In the genomic region with DNA sequence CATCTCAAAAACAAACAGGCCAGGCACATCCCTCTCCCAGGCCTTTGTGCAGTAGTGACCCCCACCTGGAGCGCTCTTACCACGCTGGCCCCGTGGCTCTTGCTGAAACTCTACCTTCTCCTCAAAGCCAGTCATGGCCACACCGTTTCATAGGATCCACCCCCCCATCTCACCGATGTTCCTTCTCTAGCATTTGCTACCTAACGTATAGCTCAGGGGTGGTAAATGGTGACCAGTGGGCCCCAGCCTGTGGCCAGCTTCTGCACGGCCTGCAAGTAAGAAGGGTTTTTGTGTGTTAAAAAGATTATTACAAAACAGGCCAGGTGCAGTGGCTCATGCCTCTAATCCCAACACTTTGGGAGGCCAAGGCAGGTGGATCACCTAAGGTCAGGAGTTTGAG, we compare ENCODE assay signal across 18 cellular contexts.
"Had no signal": no experiment of that assay in that cellular context is flagged by ENCODE, and none has a peak within 500 bp of the region (broad histone marks: within the 10 kb centered on the region; RNA-seq: fewer than 3 reads in every experiment).

No MANE protein-coding gene starts in this region.

- H3K27ac Mint-ChIP-seq: activated naive CD4-positive, alpha-beta T cell treated with anti-CD3 and anti-CD28 coated beads for 36 hours; nephron progenitor cell had no signal

- DNase-seq: activated CD4-positive, alpha-beta T cell treated with anti-CD3 and anti-CD28 coated beads for 48 hours; activated CD4-positive, CD25-positive, alpha-beta regulatory T cell; activated effector memory CD4-positive, alpha-beta T cell treated with Interleukin-2 at 50 U/mL for 16 hours; activated naive CD4-positive, alpha-beta T cell treated with anti-CD3 and anti-CD28 coated beads for 36 hours; activated T-cell treated with anti-CD3 and anti-CD28 coated beads, Interleukin-2, amount 50 U/mL, for 48 hours; anterior cingulate cortex; body of pancreas; lower lobe of right lung; mucosa of descending colon; nephron progenitor cell; nucleus accumbens; small intestine; stimulated activated CD4-positive, alpha-beta T cell treated with anti-CD3 and anti-CD28 coated beads, Interleukin-15, amount 100 ng/mL, for 24 hours; stimulated activated naive CD4-positive, alpha-beta T cell; T1000; testis; trophoblast cell had no signal

- ATAC-seq: body of pancreas, lower lobe of right lung, mucosa of descending colon, sciatic nerve had no signal

- H3K9me3 Mint-ChIP-seq: activated naive CD4-positive, alpha-beta T cell treated with anti-CD3 and anti-CD28 coated beads for 36 hours; nephron progenitor cell had no signal

- H3K4me3 Mint-ChIP-seq: activated naive CD4-positive, alpha-beta T cell treated with anti-CD3 and anti-CD28 coated beads for 36 hours; nephron progenitor cell had no signal
